Comparison of ENCODE assay signal across 1 cellular context in genomic region chr1:220326578-220326977, GRCh38.
TF ChIP-seq lines count a peak whose summit lies in the region.

No MANE protein-coding gene starts in this region.

TF ChIP-seq in WTC11, 78 proteins besides CTCF, POLR2A, EP300 and RAD21 (continued from another document):
- no peak for TF ChIP-seq ZBTB43 (CRISPR knock-in tag; IDR thresholded peaks at IDR 0.05)
- TF ChIP-seq ZNF512 (CRISPR knock-in tag; IDR thresholded peaks at IDR 0.05; ENCODE audit: borderline replicate concordance): no peak
- TF ChIP-seq E2F1 (CRISPR knock-in tag; IDR thresholded peaks at IDR 0.05): no peak
